2 cellular contexts compared by ENCODE assay signal in the genomic region with DNA sequence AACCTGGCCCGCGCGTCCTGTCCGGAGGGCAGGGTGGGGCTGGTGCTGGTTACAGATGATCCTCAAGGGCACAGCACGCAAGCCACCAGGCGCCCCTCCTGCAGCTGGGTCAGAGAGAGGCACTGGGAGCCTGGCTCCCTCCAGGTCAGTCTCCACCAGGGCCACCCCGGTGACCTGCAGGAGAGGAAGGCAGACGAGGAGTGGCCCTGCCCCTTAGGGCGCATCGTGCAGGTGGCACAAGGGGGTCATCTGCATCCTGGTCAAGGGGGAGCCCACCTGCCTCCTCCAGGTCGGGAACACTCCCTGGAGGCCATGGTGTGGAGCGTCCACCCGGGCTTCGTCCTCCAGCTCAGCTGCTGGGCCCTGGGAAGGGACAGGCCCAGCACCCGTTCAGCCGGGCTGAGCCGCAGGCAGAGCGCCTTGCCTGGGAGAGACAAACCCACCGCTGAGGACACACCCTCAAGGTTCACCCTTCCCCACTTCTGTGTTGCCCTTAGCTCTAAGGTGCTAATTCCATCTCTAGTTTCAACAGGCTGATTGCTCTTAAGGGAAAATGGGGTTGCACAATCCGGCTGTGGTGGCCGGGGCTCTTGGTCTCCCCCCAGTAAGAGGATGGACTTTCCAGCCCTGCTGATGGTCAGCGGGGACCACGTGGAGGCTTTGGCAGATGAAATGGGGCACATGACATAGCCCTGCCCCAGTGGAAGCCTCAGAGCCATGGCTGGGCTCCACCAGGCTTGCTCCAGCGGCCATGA.
A peak's percentile ranks its signal among the peaks of the same experiment; 100 is the strongest.
TF ChIP-seq lines count a peak whose summit lies in the region.

No MANE protein-coding gene starts in this region.

TF ChIP-seq in K562, 482 proteins besides CTCF, POLR2A, EP300 and RAD21:
- TF ChIP-seq TEAD4 (IDR thresholded peaks at IDR 0.05; ENCODE audit: low read length), result no peak
- 0 out of 2 replicates have a peak, but pooled peaks have one; percentile 18 for TF ChIP-seq TEAD4 (CRISPR knock-in tag; IDR thresholded peaks at IDR 0.05; ENCODE audit: borderline replicate concordance)
- TF ChIP-seq CEBPG (CRISPR knock-in tag; IDR thresholded peaks at IDR 0.05), result no peak
- peak; percentile 26 to 51; a peak in 2 of 4 replicates for TF ChIP-seq CEBPG (tag; conservative IDR thresholded peaks at IDR 0.05 in 1 of 2, IDR thresholded peaks at IDR 0.05 in 1 of 2)
- peak; percentile 63 for TF ChIP-seq CEBPB (tag; IDR thresholded peaks at IDR 0.05)
- no peak for TF ChIP-seq ZNF764 (CRISPR knock-in tag; IDR thresholded peaks at IDR 0.05; ENCODE audit: low read depth)
- no peak for TF ChIP-seq ILF3 (IDR thresholded peaks at IDR 0.05; ENCODE audit: borderline replicate concordance)
- no peak for TF ChIP-seq ZNF274 (IDR thresholded peaks at IDR 0.05; ENCODE audit: borderline replicate concordance, low read depth, low read length)

TF ChIP-seq in SK-N-SH, 30 proteins besides CTCF, POLR2A, EP300 and RAD21:
- TF ChIP-seq CHD2 (IDR thresholded peaks at IDR 0.05; ENCODE audit: low read length, partially characterized antibody) (no peak), EZH2phosphoT487 (IDR thresholded peaks at IDR 0.05; ENCODE audit: borderline replicate concordance, low read depth) (no peak), JUND (IDR thresholded peaks at IDR 0.05) (no peak), SMC3 (IDR thresholded peaks at IDR 0.05; ENCODE audit: low read depth, low read length) (no peak), FOSL2 (IDR thresholded peaks at IDR 0.05; ENCODE audit: borderline replicate concordance, low read depth) (no peak), NFIC (IDR thresholded peaks at IDR 0.05; ENCODE audit: borderline replicate concordance) (no peak), NRF1 (IDR thresholded peaks at IDR 0.05; ENCODE audit: low read depth, low read length) (no peak), FOXJ3 (CRISPR knock-in tag; IDR thresholded peaks at IDR 0.05) (no peak), MEF2A (IDR thresholded peaks at IDR 0.05; ENCODE audit: borderline replicate concordance, low read depth) (no peak), FOXM1 (IDR thresholded peaks at IDR 0.05; ENCODE audit: low read depth) (no peak)
- TF ChIP-seq, protein P1, sequence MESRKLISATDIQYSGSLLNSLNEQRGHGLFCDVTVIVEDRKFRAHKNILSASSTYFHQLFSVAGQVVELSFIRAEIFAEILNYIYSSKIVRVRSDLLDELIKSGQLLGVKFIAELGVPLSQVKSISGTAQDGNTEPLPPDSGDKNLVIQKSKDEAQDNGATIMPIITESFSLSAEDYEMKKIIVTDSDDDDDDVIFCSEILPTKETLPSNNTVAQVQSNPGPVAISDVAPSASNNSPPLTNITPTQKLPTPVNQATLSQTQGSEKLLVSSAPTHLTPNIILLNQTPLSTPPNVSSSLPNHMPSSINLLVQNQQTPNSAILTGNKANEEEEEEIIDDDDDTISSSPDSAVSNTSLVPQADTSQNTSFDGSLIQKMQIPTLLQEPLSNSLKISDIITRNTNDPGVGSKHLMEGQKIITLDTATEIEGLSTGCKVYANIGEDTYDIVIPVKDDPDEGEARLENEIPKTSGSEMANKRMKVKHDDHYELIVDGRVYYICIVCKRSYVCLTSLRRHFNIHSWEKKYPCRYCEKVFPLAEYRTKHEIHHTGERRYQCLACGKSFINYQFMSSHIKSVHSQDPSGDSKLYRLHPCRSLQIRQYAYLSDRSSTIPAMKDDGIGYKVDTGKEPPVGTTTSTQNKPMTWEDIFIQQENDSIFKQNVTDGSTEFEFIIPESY (IDR thresholded peaks at IDR 0.05; ENCODE audit: borderline replicate concordance, low read depth), result no peak
- TF ChIP-seq, protein P2, sequence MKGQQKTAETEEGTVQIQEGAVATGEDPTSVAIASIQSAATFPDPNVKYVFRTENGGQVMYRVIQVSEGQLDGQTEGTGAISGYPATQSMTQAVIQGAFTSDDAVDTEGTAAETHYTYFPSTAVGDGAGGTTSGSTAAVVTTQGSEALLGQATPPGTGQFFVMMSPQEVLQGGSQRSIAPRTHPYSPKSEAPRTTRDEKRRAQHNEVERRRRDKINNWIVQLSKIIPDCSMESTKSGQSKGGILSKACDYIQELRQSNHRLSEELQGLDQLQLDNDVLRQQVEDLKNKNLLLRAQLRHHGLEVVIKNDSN (IDR thresholded peaks at IDR 0.05; ENCODE audit: borderline replicate concordance, low read depth), result no peak
- TF ChIP-seq, protein P3, sequence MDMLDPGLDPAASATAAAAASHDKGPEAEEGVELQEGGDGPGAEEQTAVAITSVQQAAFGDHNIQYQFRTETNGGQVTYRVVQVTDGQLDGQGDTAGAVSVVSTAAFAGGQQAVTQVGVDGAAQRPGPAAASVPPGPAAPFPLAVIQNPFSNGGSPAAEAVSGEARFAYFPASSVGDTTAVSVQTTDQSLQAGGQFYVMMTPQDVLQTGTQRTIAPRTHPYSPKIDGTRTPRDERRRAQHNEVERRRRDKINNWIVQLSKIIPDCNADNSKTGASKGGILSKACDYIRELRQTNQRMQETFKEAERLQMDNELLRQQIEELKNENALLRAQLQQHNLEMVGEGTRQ (IDR thresholded peaks at IDR 0.05; ENCODE audit: borderline replicate concordance, low read depth, low read length), result no peak
TF ChIP-seq in SK-N-SH: peak in this region for 0.
